ENCODE assay signal across 8 cellular contexts in genomic region chr14:52950898-52951729, GRCh38. TPM values are rescaled to one million over a fixed set of nuclear protein-coding genes. Genes with fewer than 3 reads are reported as not detected.
DNase-seq lines count a peak whose midpoint lies in the region; ATAC-seq and TF ChIP-seq lines count a peak whose summit lies in the region.

TSS of gene FERMT2 (minus strand) at chr14:52951050. CDS start at chr14:52950568, 482 bp downstream.

- intact Hi-C loops in CD4-positive, alpha-beta T cell (cut with DNase I, micrococcal nuclease): loop anchor here (2.0 to 5.0 kb wide), 2 partner anchors 32 to 34 kb away; no protein-coding TSS in a partner anchor
- intact Hi-C loops in left colon (cut with DNase I, micrococcal nuclease): no loop called here

- H3K9me3 Mint-ChIP-seq in CD4-positive, alpha-beta T cell: no peaks in the 10 kb centered on the region

- no peaks in the 10 kb centered on the region for H3K9me3 ChIP-seq in CD4-positive, alpha-beta T cell (ENCODE audit: control insufficient read depth, low read length)

- peak in 1 of 10 experiments; percentile 33 for DNase-seq in CD4-positive, alpha-beta T cell
- peak; percentile 88 for DNase-seq in NCI-H1417 treated with DMSO at 0.1 percent for 48 hours (lab: John Stamatoyannopoulos, UW)
- DNase-seq in T1000 (lab: John Stamatoyannopoulos, UW): peak; percentile 85
- DNase-seq in dermis microvascular lymphatic vessel endothelial cell (ENCODE audit: low read depth in 2 of 2): peak; percentile 52 to 90
- peak; percentile 62 to 73 for DNase-seq in left colon
- peak; percentile 27 for DNase-seq in stimulated activated CD8-positive, alpha-beta memory T cell treated with anti-CD3 and anti-CD28 coated beads, Interleukin-4, amount 100 ng/mL, for 48 hours
- DNase-seq in NK-92 treated with Interleukin-12 subunit alpha and Interleukin-12 subunit beta, amount 100 ng/mL, for 24 hours (lab: John Stamatoyannopoulos, UW): no peak

- peak within 1 kb of the TSS; percentile 72 for H3K4me3 Mint-ChIP-seq in CD4-positive, alpha-beta T cell

- no peak within 1 kb of the TSS for H3K27ac Mint-ChIP-seq in CD4-positive, alpha-beta T cell

- no peaks in the 10 kb centered on the region for H3K36me3 Mint-ChIP-seq in CD4-positive, alpha-beta T cell (ENCODE audit: low read depth)

- TF ChIP-seq CTCF in CD4-positive, alpha-beta T cell (IDR thresholded peaks at IDR 0.05): no peak

- POLR2A ChIA-PET in CD4-positive, alpha-beta T cell (lab: Charles Lee): interaction anchor here (1.5 kb wide), 1 partner anchor 13 kb away, joined by 4 read pairs; no protein-coding TSS in a partner anchor

- H3K27ac ChIP-seq in CD4-positive, alpha-beta T cell (ENCODE audit: low read depth, low read length): no peak within 1 kb of the TSS

- peaks cover 22% of the 10 kb centered on the region for H3K4me1 Mint-ChIP-seq in CD4-positive, alpha-beta T cell (ENCODE audit: low read depth)

- CTCF ChIA-PET in CD4-positive, alpha-beta T cell (lab: Charles Lee): no interaction called here

- H3K27me3 Mint-ChIP-seq in CD4-positive, alpha-beta T cell: peaks cover 54% of the 10 kb centered on the region

- peaks cover 59% of the 10 kb centered on the region for H3K27me3 ChIP-seq in CD4-positive, alpha-beta T cell (ENCODE audit: control insufficient read depth, insufficient read depth, low read length)

- peak; percentile 30 for ATAC-seq in CD4-positive, alpha-beta T cell (ENCODE audit: poor library complexity)
- peak; percentile 50 for ATAC-seq in GM21390 (IDR thresholded peaks at IDR 0.05; ENCODE audit: unreplicated experiment)
- peak; percentile 82 for ATAC-seq in left colon

RNA-seq across cellular contexts. Expression of gene FERMT2, which starts in this region (rescaled TPM):
- under 1 TPM; 0.44 to 0.61 TPM for total RNA-seq in CD4-positive, alpha-beta T cell
- total RNA-seq in dermis microvascular lymphatic vessel endothelial cell (64.6 and 72.2 TPM in 2 replicates), left colon (10 to 100 TPM in 1 of 2 donors, 1 to 10 TPM in 1; 6.7 to 32.4 TPM)

Comparison
In these comparisons a context has a peak if more than half of its experiments do, and no peak if none do; other contexts are left out.
1. RNA of gene FERMT2 (total RNA-seq): 64.6 to 72.2 TPM in dermis microvascular lymphatic vessel endothelial cell and 6.7 to 32.4 TPM in left colon; 0.44 to 0.61 TPM in CD4-positive, alpha-beta T cell; every median in the first group is over 4 times any median in the second.
2. Peak in ATAC-seq in CD4-positive, alpha-beta T cell; RNA of the gene not detected or under 1 TPM.
3. ATAC-seq: peak in every context shown above with its lines; median percentile 82 in left colon; 50 in GM21390; 30 in CD4-positive, alpha-beta T cell.
4. intact Hi-C loops: an anchor here in CD4-positive, alpha-beta T cell (2.0 to 5.0 kb wide); none called in left colon.